Comparison of ENCODE assay signal across 22 cellular contexts in the genomic region with DNA sequence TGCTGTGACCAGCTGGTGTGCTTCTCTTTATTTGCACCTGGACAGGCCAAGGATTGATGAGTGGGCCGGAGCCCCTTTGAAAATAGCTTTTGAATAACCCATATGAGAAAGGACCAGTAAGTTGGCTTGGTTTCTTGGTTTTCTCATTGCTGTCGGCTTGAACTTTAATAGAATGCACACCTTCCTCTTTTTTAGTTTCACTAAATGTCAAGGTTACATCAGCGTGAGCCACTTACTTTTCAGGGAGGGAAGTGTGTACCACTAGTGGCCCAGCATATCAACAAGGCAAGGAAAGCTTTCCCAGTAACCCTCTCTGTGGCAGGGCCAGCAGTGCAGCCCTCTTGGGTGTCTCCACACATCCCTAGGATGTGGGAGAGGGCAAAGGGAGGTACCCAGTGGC.
DNase-seq lines count a peak whose midpoint lies in the region; ATAC-seq lines count a peak whose summit lies in the region.
"Had no signal": no experiment of that assay in that cellular context is flagged by ENCODE, and none has a peak within 500 bp of the region (broad histone marks: within the 10 kb centered on the region; RNA-seq: fewer than 3 reads in every experiment).

No MANE protein-coding gene starts in this region.

- intact Hi-C loops in right cardiac atrium (cut with DNase I), result no loop called here

- H3K9me3 ChIP-seq in right cardiac atrium (ENCODE audit: control insufficient read depth, low read length), result no peaks in the 10 kb centered on the region
- H3K9me3 ChIP-seq: pancreas, SJCRH30, uterus had no signal

- no peaks in the 10 kb centered on the region for H3K4me1 ChIP-seq in right cardiac atrium (ENCODE audit: control insufficient read depth, insufficient read depth, low read length)
- H3K4me1 ChIP-seq: pancreas, SJCRH30, uterus had no signal

- DNase-seq in NCI-H510A treated with DMSO at 0.1 percent for 48 hours (lab: John Stamatoyannopoulos, UW), result no peak
- DNase-seq in OCI-M2 (lab: John Stamatoyannopoulos, UW; ENCODE audit: unreplicated experiment), result no peak
- DNase-seq in right cardiac atrium, result no peak
- DNase-seq: activated CD4-positive, CD25-positive, alpha-beta regulatory T cell treated with anti-CD3 and anti-CD28 coated beads, Interleukin-2, amount 50 U/mL, for 72 hours; activated naive CD8-positive, alpha-beta T cell treated with anti-CD3 and anti-CD28 coated beads, Interleukin-2, amount 50 U/mL, for 24 hours; brain microvascular endothelial cell; DMS79 treated with DMSO at 0.1 percent for 48 hours; kidney; MM.1S; naive thymus-derived CD4-positive, alpha-beta T cell; NCI-H2029; NCI-H446 treated with DMSO at 0.1 percent for 48 hours; pancreas; SJCRH30; uterus had no signal

- H3K4me1 Mint-ChIP-seq in stimulated activated memory B cell treated with anti-CD40 and anti-IgM and Interleukin-4, amounts not matched to agents 10 μg/mL and 1 μg/mL and 100 μg/mL, for 72 hours, result peaks cover 6% of the 10 kb centered on the region
- H3K4me1 Mint-ChIP-seq: activated naive CD8-positive, alpha-beta T cell treated with anti-CD3 and anti-CD28 coated beads, Interleukin-2, amount 50 U/mL, for 24 hours had no signal

- no peaks in the 10 kb centered on the region for H3K27me3 ChIP-seq in right cardiac atrium (ENCODE audit: control insufficient read depth, insufficient read depth)
- H3K27me3 ChIP-seq: brain microvascular endothelial cell, pancreas, SJCRH30, uterus had no signal

- no peaks in the 10 kb centered on the region for H3K36me3 Mint-ChIP-seq in stimulated activated memory B cell treated with anti-CD40 and anti-IgM and Interleukin-4, amounts not matched to agents 10 μg/mL and 1 μg/mL and 100 μg/mL, for 72 hours
- H3K36me3 Mint-ChIP-seq: memory B cell; naive thymus-derived CD4-positive, alpha-beta T cell had no signal

- peaks cover 7% of the 10 kb centered on the region for H3K9me3 Mint-ChIP-seq in stimulated activated memory B cell treated with anti-CD40 and anti-IgM and Interleukin-4, amounts not matched to agents 10 μg/mL and 1 μg/mL and 100 μg/mL, for 72 hours
- H3K9me3 Mint-ChIP-seq: T-helper 2 cell treated with Interferon-gamma antibody and Interleukin-4, amounts not matched to agents 5 μg/mL and 100 μg/mL, for 36 hours had no signal

- peaks cover 8% of the 10 kb centered on the region for H3K27me3 Mint-ChIP-seq in stimulated activated memory B cell treated with anti-CD40 and anti-IgM and Interleukin-4, amounts not matched to agents 10 μg/mL and 1 μg/mL and 100 μg/mL, for 72 hours

- no peak overlapping the region for H3K27ac ChIP-seq in right cardiac atrium (ENCODE audit: low read length)
- H3K27ac ChIP-seq: brain microvascular endothelial cell, coronary artery, pancreas, SJCRH30, uterus had no signal

- H3K4me3 ChIP-seq in right cardiac atrium (ENCODE audit: low read length), result no peak overlapping the region
- H3K4me3 ChIP-seq: coronary artery, pancreas, SJCRH30, uterus had no signal

- H3K27ac Mint-ChIP-seq in stimulated activated memory B cell treated with anti-CD40 and anti-IgM and Interleukin-4, amounts not matched to agents 10 μg/mL and 1 μg/mL and 100 μg/mL, for 72 hours, result no peak overlapping the region
- H3K27ac Mint-ChIP-seq: activated naive CD8-positive, alpha-beta T cell treated with anti-CD3 and anti-CD28 coated beads, Interleukin-2, amount 50 U/mL, for 24 hours; memory B cell; naive thymus-derived CD4-positive, alpha-beta T cell; T-helper 2 cell treated with Interferon-gamma antibody and Interleukin-4, amounts not matched to agents 5 μg/mL and 100 μg/mL, for 36 hours had no signal

- WGBS in right cardiac atrium, result 86% methylated on average over 3 of the region's 3 CpGs

- H3K4me3 Mint-ChIP-seq in stimulated activated memory B cell treated with anti-CD40 and anti-IgM and Interleukin-4, amounts not matched to agents 10 μg/mL and 1 μg/mL and 100 μg/mL, for 72 hours, result no peak overlapping the region
- H3K4me3 Mint-ChIP-seq: activated naive CD8-positive, alpha-beta T cell treated with anti-CD3 and anti-CD28 coated beads, Interleukin-2, amount 50 U/mL, for 24 hours; memory B cell; naive thymus-derived CD4-positive, alpha-beta T cell; T-helper 2 cell treated with Interferon-gamma antibody and Interleukin-4, amounts not matched to agents 5 μg/mL and 100 μg/mL, for 36 hours had no signal

- ATAC-seq in GM18870 (IDR thresholded peaks at IDR 0.05; ENCODE audit: unreplicated experiment) (peak; percentile 77), HG02571 (IDR thresholded peaks at IDR 0.05; ENCODE audit: unreplicated experiment) (peak; percentile 62), HG03469 (IDR thresholded peaks at IDR 0.05; ENCODE audit: unreplicated experiment) (peak; percentile 77), right cardiac atrium (no peak)
- peak; percentile 64 for ATAC-seq in stimulated activated memory B cell treated with anti-CD40 and anti-IgM and Interleukin-4, amounts not matched to agents 10 μg/mL and 1 μg/mL and 100 μg/mL, for 72 hours
- ATAC-seq: activated naive CD8-positive, alpha-beta T cell treated with anti-CD3 and anti-CD28 coated beads, Interleukin-2, amount 50 U/mL, for 24 hours; naive thymus-derived CD4-positive, alpha-beta T cell; pancreas had no signal

Comparison
In these comparisons a context has a peak if more than half of its experiments do, and no peak if none do; other contexts are left out.
1. ATAC-seq: peak in GM18870 (single experiment), HG02571 (single experiment), HG03469 (single experiment) and stimulated activated memory B cell treated with anti-CD40 and anti-IgM and Interleukin-4, amounts not matched to agents 10 μg/mL and 1 μg/mL and 100 μg/mL, for 72 hours (single experiment); none in right cardiac atrium (0 of 2).